In genomic region chr5:56668996-56669395, GRCh38 we compare ENCODE assay signal across 1 cellular context.
TF ChIP-seq lines count a peak whose summit lies in the region.

No MANE protein-coding gene starts in this region.

TF ChIP-seq in GM23338, 12 proteins besides CTCF, POLR2A, EP300 and RAD21 (continued from another document):
- TF ChIP-seq ZNF462 (CRISPR knock-in tag; IDR thresholded peaks at IDR 0.05) (no peak), EZH2phosphoT487 (IDR thresholded peaks at IDR 0.05; ENCODE audit: unreplicated experiment) (no peak), EZH2 (IDR thresholded peaks at IDR 0.05; ENCODE audit: low read depth, unreplicated experiment) (no peak), STAT1 (IDR thresholded peaks at IDR 0.05; ENCODE audit: unreplicated experiment) (no peak), ZNF331 (CRISPR knock-in tag; IDR thresholded peaks at IDR 0.05; ENCODE audit: low read depth) (no peak), REST (IDR thresholded peaks at IDR 0.05; ENCODE audit: unreplicated experiment) (no peak)
